ENCODE assay signal across 23 cellular contexts in the genomic region with DNA sequence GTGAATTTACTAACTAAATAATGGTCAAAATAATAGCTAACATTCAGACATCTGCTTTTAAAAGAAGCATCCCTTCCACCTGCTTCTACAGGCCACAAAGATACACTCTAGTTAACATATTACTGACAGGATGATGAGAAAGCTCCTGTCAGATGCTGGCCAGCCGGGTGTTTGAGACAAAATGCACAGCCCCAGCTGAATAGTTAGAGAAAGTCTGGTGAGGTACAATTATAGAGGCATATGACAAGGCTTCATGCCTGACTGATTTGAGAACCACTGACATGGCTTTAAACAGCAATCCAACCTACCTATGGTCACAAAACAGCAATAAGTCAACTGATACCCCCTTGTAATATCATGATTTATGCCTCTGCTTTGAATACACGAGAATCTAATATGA.
A peak's percentile ranks its signal among the peaks of the same experiment; 100 is the strongest.
DNase-seq lines count a peak whose midpoint lies in the region; ATAC-seq and TF ChIP-seq lines count a peak whose summit lies in the region.
"Had no signal": no experiment of that assay in that cellular context is flagged by ENCODE, and none has a peak within 500 bp of the region (broad histone marks: within the 10 kb centered on the region; RNA-seq: fewer than 3 reads in every experiment).

No MANE protein-coding gene starts in this region.

- 0 out of 2 replicates have a peak overlapping the region, but pooled peaks have one; percentile 18 for H2AFZ ChIP-seq in Karpas-422 (ENCODE audit: low read length)
- H2AFZ ChIP-seq in OCI-LY1 (ENCODE audit: low read length): no peak overlapping the region
- H2AFZ ChIP-seq: neural progenitor cell, PC-9 had no signal

- H3K79me2 ChIP-seq in Karpas-422 (ENCODE audit: low read length): peaks cover 9% of the 10 kb centered on the region; the same call in 1 of the 2 replicates
- H3K79me2 ChIP-seq in OCI-LY1 (ENCODE audit: insufficient read depth, low read length): no peaks in the 10 kb centered on the region

- H3K4me3 Mint-ChIP-seq in osteocyte (ENCODE audit: unreplicated experiment): no peak overlapping the region
- H3K4me3 Mint-ChIP-seq: activated naive CD8-positive, alpha-beta T cell treated with anti-CD3 and anti-CD28 coated beads, Interleukin-2, amount 50 U/mL, for 24 hours; CD4-positive, alpha-beta T cell; neural progenitor cell; stimulated activated naive CD8-positive, alpha-beta T cell treated with anti-CD3 and anti-CD28 coated beads, Interleukin-15, amount 100 ng/mL, for 72 hours; T-helper 1 cell treated with Interleukin-12 subunit alpha and Interleukin-12 subunit beta and Interleukin-4 antibody, amounts not matched to agents 30 μg/mL and 1 μg/mL, for 36 hours had no signal

- no peaks in the 10 kb centered on the region for H3K9me3 Mint-ChIP-seq in osteocyte (ENCODE audit: unreplicated experiment)
- H3K9me3 Mint-ChIP-seq: activated naive CD8-positive, alpha-beta T cell treated with anti-CD3 and anti-CD28 coated beads, Interleukin-2, amount 50 U/mL, for 24 hours; CD4-positive, alpha-beta T cell; neural progenitor cell; stimulated activated naive CD8-positive, alpha-beta T cell treated with anti-CD3 and anti-CD28 coated beads, Interleukin-15, amount 100 ng/mL, for 72 hours; T-helper 1 cell treated with Interleukin-12 subunit alpha and Interleukin-12 subunit beta and Interleukin-4 antibody, amounts not matched to agents 30 μg/mL and 1 μg/mL, for 36 hours had no signal

- H3F3A ChIP-seq in OCI-LY1 (ENCODE audit: insufficient read depth, low read length): 0 out of 2 replicates have a peak, but pooled peaks cover 6% of the 10 kb centered on the region

- H3K27ac ChIP-seq in Karpas-422 (ENCODE audit: low read length): peak overlapping the region; percentile 81
- peak overlapping the region; percentile 97 for H3K27ac ChIP-seq in OCI-LY1 (ENCODE audit: low read depth, low read length, poor library complexity, severe bottlenecking)
- peak overlapping the region; percentile 66 for H3K27ac ChIP-seq in left ventricle myocardium inferior (replicated peaks)
- H3K27ac ChIP-seq: brain microvascular endothelial cell, colonic mucosa, neural progenitor cell, PC-9, SJCRH30, transverse colon had no signal

- DNase-seq in GM10266 (ENCODE audit: extremely low spot score) (peak; percentile 10), Karpas-422 (peak; percentile 59), left ventricle myocardium inferior (no peak), activated T-cell treated with anti-CD3 and anti-CD28 coated beads for 4 hours (no peak), osteocyte (ENCODE audit: extremely low spot score, unreplicated experiment) (no peak)
- DNase-seq: activated CD4-positive, alpha-beta T cell treated with anti-CD3 and anti-CD28 coated beads, Interleukin-2, amount 50 U/mL, for 1 hour; activated naive CD8-positive, alpha-beta T cell treated with anti-CD3 and anti-CD28 coated beads, Interleukin-2, amount 50 U/mL, for 24 hours; brain microvascular endothelial cell; CD4-positive, alpha-beta T cell; colonic mucosa; DMS153; GDM1; KG1; NCI-H510A treated with DMSO at 0.1 percent for 48 hours; PC-9; SJCRH30; stimulated activated CD4-positive, alpha-beta T cell treated with anti-CD3 and anti-CD28 coated beads, Interleukin-4, amount 100 ng/mL, for 4 hours; stimulated activated naive CD8-positive, alpha-beta T cell treated with anti-CD3 and anti-CD28 coated beads, Interleukin-15, amount 100 ng/mL, for 72 hours; transverse colon had no signal

- H3K36me3 ChIP-seq in Karpas-422 (ENCODE audit: insufficient read depth, low read length) (no peaks in the 10 kb centered on the region), OCI-LY1 (ENCODE audit: insufficient read depth, low read length) (peaks cover 16% of the 10 kb centered on the region), left ventricle myocardium inferior (peaks cover 23% of the 10 kb centered on the region)
- H3K36me3 ChIP-seq: brain microvascular endothelial cell, colonic mucosa, neural progenitor cell, SJCRH30 had no signal

- no peaks in the 10 kb centered on the region for H3K4me1 Mint-ChIP-seq in osteocyte (ENCODE audit: unreplicated experiment)
- H3K4me1 Mint-ChIP-seq: activated naive CD8-positive, alpha-beta T cell treated with anti-CD3 and anti-CD28 coated beads, Interleukin-2, amount 50 U/mL, for 24 hours; stimulated activated naive CD8-positive, alpha-beta T cell treated with anti-CD3 and anti-CD28 coated beads, Interleukin-15, amount 100 ng/mL, for 72 hours had no signal

- H3K4me2 ChIP-seq in Karpas-422 (ENCODE audit: low read depth, low read length, poor library complexity, severe bottlenecking): peak overlapping the region; percentile 62
- peak overlapping the region; percentile 63 for H3K4me2 ChIP-seq in OCI-LY1 (ENCODE audit: low read length)
- H3K4me2 ChIP-seq: neural progenitor cell, PC-9 had no signal

- no peaks in the 10 kb centered on the region for H4K20me1 ChIP-seq in Karpas-422 (ENCODE audit: insufficient read depth, low read depth, low read length)
- H4K20me1 ChIP-seq in OCI-LY1 (ENCODE audit: insufficient read depth, low read length): no peaks in the 10 kb centered on the region

- TF ChIP-seq CTCF in GM10266 (IDR thresholded peaks at IDR 0.05; ENCODE audit: control insufficient read depth, insufficient read depth, low read depth, missing control alignments) (no peak), OCI-LY1 (IDR thresholded peaks at IDR 0.05; ENCODE audit: low read length) (no peak), left ventricle myocardium inferior (IDR thresholded peaks at IDR 0.05; ENCODE audit: borderline replicate concordance) (no peak), osteocyte (IDR thresholded peaks at IDR 0.05) (no peak)

- H3K4me3 ChIP-seq in Karpas-422 (ENCODE audit: low read length) (no peak overlapping the region), OCI-LY1 (ENCODE audit: low read depth, low read length, poor library complexity, severe bottlenecking) (peak overlapping the region; percentile 36), left ventricle myocardium inferior (no peak overlapping the region)
- H3K4me3 ChIP-seq: colonic mucosa, neural progenitor cell, PC-9, SJCRH30, transverse colon had no signal

- no peaks in the 10 kb centered on the region for H3K27me3 Mint-ChIP-seq in osteocyte (ENCODE audit: unreplicated experiment)
- H3K27me3 Mint-ChIP-seq: activated naive CD8-positive, alpha-beta T cell treated with anti-CD3 and anti-CD28 coated beads, Interleukin-2, amount 50 U/mL, for 24 hours; CD4-positive, alpha-beta T cell; stimulated activated naive CD8-positive, alpha-beta T cell treated with anti-CD3 and anti-CD28 coated beads, Interleukin-15, amount 100 ng/mL, for 72 hours had no signal

- intact Hi-C loops in left ventricle myocardium inferior (cut with micrococcal nuclease): no loop called here

- H3K9me2 ChIP-seq in Karpas-422 (replicated peaks; ENCODE audit: insufficient read depth, low read length) (no peaks in the 10 kb centered on the region), OCI-LY1 (ENCODE audit: low read depth, low read length) (no peaks in the 10 kb centered on the region)

- H3K27me3 ChIP-seq in Karpas-422 (ENCODE audit: low read length) (no peaks in the 10 kb centered on the region), OCI-LY1 (ENCODE audit: insufficient read depth, low read length) (no peaks in the 10 kb centered on the region), left ventricle myocardium inferior (ENCODE audit: low read depth) (no peaks in the 10 kb centered on the region)
- H3K27me3 ChIP-seq: brain microvascular endothelial cell, colonic mucosa, neural progenitor cell, SJCRH30, transverse colon had no signal

- peaks cover 12% of the 10 kb centered on the region for H3K36me3 Mint-ChIP-seq in osteocyte (ENCODE audit: unreplicated experiment)
- H3K36me3 Mint-ChIP-seq: neural progenitor cell had no signal

- H3K9me3 ChIP-seq in Karpas-422 (ENCODE audit: low read length) (no peaks in the 10 kb centered on the region; the same call in 1 of the 2 replicates), OCI-LY1 (ENCODE audit: low read length) (no peaks in the 10 kb centered on the region), left ventricle myocardium inferior (replicated peaks) (peaks cover 8% of the 10 kb centered on the region)
- H3K9me3 ChIP-seq: colonic mucosa, SJCRH30 had no signal

- H3K4me1 ChIP-seq in Karpas-422 (ENCODE audit: low read length) (peaks cover 27% of the 10 kb centered on the region), OCI-LY1 (ENCODE audit: insufficient read depth, low read length, severe bottlenecking) (peaks cover 34% of the 10 kb centered on the region), left ventricle myocardium inferior (peaks cover 12% of the 10 kb centered on the region)
- H3K4me1 ChIP-seq: colonic mucosa, SJCRH30, transverse colon had no signal

- no peak overlapping the region for H3K27ac Mint-ChIP-seq in osteocyte (ENCODE audit: unreplicated experiment)
- H3K27ac Mint-ChIP-seq: activated naive CD8-positive, alpha-beta T cell treated with anti-CD3 and anti-CD28 coated beads, Interleukin-2, amount 50 U/mL, for 24 hours; CD4-positive, alpha-beta T cell; neural progenitor cell; stimulated activated naive CD8-positive, alpha-beta T cell treated with anti-CD3 and anti-CD28 coated beads, Interleukin-15, amount 100 ng/mL, for 72 hours; T-helper 1 cell treated with Interleukin-12 subunit alpha and Interleukin-12 subunit beta and Interleukin-4 antibody, amounts not matched to agents 30 μg/mL and 1 μg/mL, for 36 hours had no signal

- ATAC-seq in HG03139 (IDR thresholded peaks at IDR 0.05; ENCODE audit: unreplicated experiment): no peak
- ATAC-seq: activated naive CD8-positive, alpha-beta T cell treated with anti-CD3 and anti-CD28 coated beads, Interleukin-2, amount 50 U/mL, for 24 hours; stimulated activated naive CD8-positive, alpha-beta T cell treated with anti-CD3 and anti-CD28 coated beads, Interleukin-15, amount 100 ng/mL, for 72 hours had no signal

- H3K9ac ChIP-seq in Karpas-422 (ENCODE audit: low read length) (peak overlapping the region; percentile 1; the same call in 1 of the 2 replicates), OCI-LY1 (ENCODE audit: low read length) (peak overlapping the region; percentile 60)
- H3K9ac ChIP-seq: neural progenitor cell had no signal

Comparison
In these comparisons a context has a peak if more than half of its experiments do, and no peak if none do; other contexts are left out.
1. DNase-seq: peak in GM10266 (single experiment) and Karpas-422 (single experiment); none in left ventricle myocardium inferior (single experiment), activated T-cell treated with anti-CD3 and anti-CD28 coated beads for 4 hours (single experiment) and osteocyte (single experiment).
2. Peak in every context shown above with its lines, with median percentiles within 50 percentile points of each other: H3K27ac ChIP-seq.